In the genomic region with DNA sequence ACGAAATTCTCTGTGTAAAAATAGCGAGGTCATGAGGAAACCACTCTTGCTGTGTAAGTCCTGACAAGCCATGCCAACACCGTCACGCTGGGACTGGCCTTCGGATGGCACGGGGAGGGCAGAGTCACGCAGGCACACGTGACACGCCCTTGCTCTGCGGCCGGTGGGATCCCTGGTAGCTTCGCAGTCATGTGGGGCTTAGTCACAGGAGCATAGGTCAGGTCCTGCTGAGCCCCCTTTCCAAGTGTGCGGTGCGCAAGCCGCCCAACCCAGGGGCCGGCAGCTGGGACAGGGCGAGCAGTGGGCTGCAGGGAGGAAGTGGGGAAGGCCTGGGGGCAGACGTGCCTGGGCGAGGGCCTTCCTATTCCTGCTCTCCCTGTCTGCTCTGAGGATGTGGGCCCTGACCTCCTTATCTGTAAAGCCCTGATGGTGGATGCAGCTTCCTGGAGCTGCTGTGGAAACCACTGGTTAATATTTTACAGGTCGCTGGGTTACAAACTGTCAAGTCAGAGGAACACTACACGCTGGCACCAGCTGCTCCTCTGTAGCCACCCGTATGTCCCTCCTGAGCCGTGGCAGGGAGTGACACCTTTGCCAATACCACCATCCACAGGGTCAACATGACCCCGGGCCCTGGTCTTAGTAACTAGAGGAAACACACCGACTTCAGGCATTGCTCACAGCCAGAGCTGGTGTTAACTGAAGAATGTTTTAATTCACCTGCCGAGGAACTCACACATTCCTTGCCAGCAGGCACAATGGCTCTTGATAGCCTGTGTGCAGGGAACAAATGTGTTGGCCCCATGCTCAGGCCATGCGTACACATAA, we compare ENCODE assay signal across 1 cellular context.
TF ChIP-seq lines count a peak whose summit lies in the region.

No MANE protein-coding gene starts in this region.

TF ChIP-seq in HepG2, 621 proteins besides CTCF, POLR2A, EP300 and RAD21 (continued from another document and continues in another):
- TF ChIP-seq, protein P1, sequence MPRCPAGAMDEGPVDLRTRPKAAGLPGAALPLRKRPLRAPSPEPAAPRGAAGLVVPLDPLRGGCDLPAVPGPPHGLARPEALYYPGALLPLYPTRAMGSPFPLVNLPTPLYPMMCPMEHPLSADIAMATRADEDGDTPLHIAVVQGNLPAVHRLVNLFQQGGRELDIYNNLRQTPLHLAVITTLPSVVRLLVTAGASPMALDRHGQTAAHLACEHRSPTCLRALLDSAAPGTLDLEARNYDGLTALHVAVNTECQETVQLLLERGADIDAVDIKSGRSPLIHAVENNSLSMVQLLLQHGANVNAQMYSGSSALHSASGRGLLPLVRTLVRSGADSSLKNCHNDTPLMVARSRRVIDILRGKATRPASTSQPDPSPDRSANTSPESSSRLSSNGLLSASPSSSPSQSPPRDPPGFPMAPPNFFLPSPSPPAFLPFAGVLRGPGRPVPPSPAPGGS (CRISPR knock-in tag; IDR thresholded peaks at IDR 0.05) = peak; percentile 38; the same call in 1 of the 2 replicates
- TF ChIP-seq, protein P2, sequence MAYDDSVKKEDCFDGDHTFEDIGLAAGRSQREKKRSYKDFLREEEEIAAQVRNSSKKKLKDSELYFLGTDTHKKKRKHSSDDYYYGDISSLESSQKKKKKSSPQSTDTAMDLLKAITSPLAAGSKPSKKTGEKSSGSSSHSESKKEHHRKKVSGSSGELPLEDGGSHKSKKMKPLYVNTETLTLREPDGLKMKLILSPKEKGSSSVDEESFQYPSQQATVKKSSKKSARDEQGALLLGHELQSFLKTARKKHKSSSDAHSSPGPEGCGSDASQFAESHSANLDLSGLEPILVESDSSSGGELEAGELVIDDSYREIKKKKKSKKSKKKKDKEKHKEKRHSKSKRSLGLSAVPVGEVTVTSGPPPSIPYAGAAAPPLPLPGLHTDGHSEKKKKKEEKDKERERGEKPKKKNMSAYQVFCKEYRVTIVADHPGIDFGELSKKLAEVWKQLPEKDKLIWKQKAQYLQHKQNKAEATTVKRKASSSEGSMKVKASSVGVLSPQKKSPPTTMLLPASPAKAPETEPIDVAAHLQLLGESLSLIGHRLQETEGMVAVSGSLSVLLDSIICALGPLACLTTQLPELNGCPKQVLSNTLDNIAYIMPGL (CRISPR knock-in tag; IDR thresholded peaks at IDR 0.05; ENCODE audit: borderline replicate concordance in 1 of 2, low read depth in 1 of 2) = peak; percentile 22 to 35; a peak in 1 of 4 replicates
- TF ChIP-seq, protein P3, sequence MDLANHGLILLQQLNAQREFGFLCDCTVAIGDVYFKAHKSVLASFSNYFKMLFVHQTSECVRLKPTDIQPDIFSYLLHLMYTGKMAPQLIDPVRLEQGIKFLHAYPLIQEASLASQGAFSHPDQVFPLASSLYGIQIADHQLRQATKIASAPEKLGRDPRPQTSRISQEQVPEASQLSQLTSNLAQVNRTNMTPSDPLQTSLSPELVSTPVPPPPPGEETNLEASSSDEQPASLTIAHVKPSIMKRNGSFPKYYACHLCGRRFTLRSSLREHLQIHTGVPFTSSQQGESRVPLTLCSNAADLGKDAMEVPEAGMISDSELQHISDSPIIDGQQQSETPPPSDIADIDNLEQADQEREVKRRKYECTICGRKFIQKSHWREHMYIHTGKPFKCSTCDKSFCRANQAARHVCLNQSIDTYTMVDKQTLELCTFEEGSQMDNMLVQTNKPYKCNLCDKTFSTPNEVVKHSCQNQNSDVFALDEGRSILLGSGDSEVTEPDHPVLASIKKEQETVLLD (CRISPR knock-in tag; IDR thresholded peaks at IDR 0.05; ENCODE audit: low read depth) = no peak
- TF ChIP-seq, protein P4, sequence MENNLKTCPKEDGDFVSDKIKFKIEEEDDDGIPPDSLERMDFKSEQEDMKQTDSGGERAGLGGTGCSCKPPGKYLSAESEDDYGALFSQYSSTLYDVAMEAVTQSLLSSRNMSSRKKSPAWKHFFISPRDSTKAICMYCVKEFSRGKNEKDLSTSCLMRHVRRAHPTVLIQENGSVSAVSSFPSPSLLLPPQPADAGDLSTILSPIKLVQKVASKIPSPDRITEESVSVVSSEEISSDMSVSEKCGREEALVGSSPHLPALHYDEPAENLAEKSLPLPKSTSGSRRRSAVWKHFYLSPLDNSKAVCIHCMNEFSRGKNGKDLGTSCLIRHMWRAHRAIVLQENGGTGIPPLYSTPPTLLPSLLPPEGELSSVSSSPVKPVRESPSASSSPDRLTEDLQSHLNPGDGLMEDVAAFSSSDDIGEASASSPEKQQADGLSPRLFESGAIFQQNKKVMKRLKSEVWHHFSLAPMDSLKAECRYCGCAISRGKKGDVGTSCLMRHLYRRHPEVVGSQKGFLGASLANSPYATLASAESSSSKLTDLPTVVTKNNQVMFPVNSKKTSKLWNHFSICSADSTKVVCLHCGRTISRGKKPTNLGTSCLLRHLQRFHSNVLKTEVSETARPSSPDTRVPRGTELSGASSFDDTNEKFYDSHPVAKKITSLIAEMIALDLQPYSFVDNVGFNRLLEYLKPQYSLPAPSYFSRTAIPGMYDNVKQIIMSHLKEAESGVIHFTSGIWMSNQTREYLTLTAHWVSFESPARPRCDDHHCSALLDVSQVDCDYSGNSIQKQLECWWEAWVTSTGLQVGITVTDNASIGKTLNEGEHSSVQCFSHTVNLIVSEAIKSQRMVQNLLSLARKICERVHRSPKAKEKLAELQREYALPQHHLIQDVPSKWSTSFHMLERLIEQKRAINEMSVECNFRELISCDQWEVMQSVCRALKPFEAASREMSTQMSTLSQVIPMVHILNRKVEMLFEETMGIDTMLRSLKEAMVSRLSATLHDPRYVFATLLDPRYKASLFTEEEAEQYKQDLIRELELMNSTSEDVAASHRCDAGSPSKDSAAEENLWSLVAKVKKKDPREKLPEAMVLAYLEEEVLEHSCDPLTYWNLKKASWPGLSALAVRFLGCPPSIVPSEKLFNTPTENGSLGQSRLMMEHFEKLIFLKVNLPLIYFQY (CRISPR knock-in tag; IDR thresholded peaks at IDR 0.05; ENCODE audit: borderline replicate concordance) = 0 out of 2 replicates have a peak, but pooled peaks have one; percentile 11
- TF ChIP-seq, protein P5, sequence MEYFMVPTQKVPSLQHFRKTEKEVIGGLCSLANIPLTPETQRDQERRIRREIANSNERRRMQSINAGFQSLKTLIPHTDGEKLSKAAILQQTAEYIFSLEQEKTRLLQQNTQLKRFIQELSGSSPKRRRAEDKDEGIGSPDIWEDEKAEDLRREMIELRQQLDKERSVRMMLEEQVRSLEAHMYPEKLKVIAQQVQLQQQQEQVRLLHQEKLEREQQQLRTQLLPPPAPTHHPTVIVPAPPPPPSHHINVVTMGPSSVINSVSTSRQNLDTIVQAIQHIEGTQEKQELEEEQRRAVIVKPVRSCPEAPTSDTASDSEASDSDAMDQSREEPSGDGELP (IDR thresholded peaks at IDR 0.05; ENCODE audit: borderline replicate concordance, low read depth) = peak; percentile 92
- 0 out of 2 replicates have a peak, but pooled peaks have one; percentile 62 for TF ChIP-seq AHR (CRISPR knock-in tag; IDR thresholded peaks at IDR 0.05)
- TF ChIP-seq, protein P6, sequence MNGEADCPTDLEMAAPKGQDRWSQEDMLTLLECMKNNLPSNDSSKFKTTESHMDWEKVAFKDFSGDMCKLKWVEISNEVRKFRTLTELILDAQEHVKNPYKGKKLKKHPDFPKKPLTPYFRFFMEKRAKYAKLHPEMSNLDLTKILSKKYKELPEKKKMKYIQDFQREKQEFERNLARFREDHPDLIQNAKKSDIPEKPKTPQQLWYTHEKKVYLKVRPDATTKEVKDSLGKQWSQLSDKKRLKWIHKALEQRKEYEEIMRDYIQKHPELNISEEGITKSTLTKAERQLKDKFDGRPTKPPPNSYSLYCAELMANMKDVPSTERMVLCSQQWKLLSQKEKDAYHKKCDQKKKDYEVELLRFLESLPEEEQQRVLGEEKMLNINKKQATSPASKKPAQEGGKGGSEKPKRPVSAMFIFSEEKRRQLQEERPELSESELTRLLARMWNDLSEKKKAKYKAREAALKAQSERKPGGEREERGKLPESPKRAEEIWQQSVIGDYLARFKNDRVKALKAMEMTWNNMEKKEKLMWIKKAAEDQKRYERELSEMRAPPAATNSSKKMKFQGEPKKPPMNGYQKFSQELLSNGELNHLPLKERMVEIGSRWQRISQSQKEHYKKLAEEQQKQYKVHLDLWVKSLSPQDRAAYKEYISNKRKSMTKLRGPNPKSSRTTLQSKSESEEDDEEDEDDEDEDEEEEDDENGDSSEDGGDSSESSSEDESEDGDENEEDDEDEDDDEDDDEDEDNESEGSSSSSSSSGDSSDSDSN (CRISPR knock-in tag; IDR thresholded peaks at IDR 0.05) = peak; percentile 85
- TF ChIP-seq ESRRA (CRISPR knock-in tag; IDR thresholded peaks at IDR 0.05; ENCODE audit: low read depth) = 0 out of 2 replicates have a peak, but pooled peaks have one; percentile 57
- TF ChIP-seq RXRA (CRISPR knock-in tag; IDR thresholded peaks at IDR 0.05) = peak; percentile 60
- TF ChIP-seq, protein P7, sequence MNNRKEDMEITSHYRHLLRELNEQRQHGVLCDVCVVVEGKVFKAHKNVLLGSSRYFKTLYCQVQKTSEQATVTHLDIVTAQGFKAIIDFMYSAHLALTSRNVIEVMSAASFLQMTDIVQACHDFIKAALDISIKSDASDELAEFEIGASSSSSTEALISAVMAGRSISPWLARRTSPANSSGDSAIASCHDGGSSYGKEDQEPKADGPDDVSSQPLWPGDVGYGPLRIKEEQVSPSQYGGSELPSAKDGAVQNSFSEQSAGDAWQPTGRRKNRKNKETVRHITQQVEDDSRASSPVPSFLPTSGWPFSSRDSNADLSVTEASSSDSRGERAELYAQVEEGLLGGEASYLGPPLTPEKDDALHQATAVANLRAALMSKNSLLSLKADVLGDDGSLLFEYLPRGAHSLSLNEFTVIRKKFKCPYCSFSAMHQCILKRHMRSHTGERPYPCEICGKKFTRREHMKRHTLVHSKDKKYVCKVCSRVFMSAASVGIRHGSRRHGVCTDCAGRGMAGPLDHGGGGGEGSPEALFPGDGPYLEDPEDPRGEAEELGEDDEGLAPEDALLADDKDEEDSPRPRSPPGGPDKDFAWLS (CRISPR knock-in tag; IDR thresholded peaks at IDR 0.05; ENCODE audit: borderline replicate concordance) = no peak; the same call in 1 of the 2 replicates
- no peak for TF ChIP-seq ZBTB1 (CRISPR knock-in tag; IDR thresholded peaks at IDR 0.05; ENCODE audit: borderline replicate concordance)
- TF ChIP-seq, protein P8, sequence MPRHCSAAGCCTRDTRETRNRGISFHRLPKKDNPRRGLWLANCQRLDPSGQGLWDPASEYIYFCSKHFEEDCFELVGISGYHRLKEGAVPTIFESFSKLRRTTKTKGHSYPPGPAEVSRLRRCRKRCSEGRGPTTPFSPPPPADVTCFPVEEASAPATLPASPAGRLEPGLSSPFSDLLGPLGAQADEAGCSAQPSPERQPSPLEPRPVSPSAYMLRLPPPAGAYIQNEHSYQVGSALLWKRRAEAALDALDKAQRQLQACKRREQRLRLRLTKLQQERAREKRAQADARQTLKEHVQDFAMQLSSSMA (CRISPR knock-in tag; IDR thresholded peaks at IDR 0.05) = peak; percentile 82; the same call in 1 of the 2 replicates
- TF ChIP-seq ZNF354B (CRISPR knock-in tag; IDR thresholded peaks at IDR 0.05) = no peak
- TF ChIP-seq TSC22D2 (CRISPR knock-in tag; IDR thresholded peaks at IDR 0.05; ENCODE audit: borderline replicate concordance) = peak; percentile 53; the same call in 1 of the 2 replicates
- TF ChIP-seq, protein P9, sequence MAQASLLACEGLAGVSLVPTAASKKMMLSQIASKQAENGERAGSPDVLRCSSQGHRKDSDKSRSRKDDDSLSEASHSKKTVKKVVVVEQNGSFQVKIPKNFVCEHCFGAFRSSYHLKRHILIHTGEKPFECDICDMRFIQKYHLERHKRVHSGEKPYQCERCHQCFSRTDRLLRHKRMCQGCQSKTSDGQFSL (CRISPR knock-in tag; IDR thresholded peaks at IDR 0.05) = no peak
- no peak for TF ChIP-seq CHD4 (IDR thresholded peaks at IDR 0.05; ENCODE audit: borderline replicate concordance, low read length)
- TF ChIP-seq KDM6A (CRISPR knock-in tag; IDR thresholded peaks at IDR 0.05; ENCODE audit: low read depth) = no peak
- TF ChIP-seq, protein P10, sequence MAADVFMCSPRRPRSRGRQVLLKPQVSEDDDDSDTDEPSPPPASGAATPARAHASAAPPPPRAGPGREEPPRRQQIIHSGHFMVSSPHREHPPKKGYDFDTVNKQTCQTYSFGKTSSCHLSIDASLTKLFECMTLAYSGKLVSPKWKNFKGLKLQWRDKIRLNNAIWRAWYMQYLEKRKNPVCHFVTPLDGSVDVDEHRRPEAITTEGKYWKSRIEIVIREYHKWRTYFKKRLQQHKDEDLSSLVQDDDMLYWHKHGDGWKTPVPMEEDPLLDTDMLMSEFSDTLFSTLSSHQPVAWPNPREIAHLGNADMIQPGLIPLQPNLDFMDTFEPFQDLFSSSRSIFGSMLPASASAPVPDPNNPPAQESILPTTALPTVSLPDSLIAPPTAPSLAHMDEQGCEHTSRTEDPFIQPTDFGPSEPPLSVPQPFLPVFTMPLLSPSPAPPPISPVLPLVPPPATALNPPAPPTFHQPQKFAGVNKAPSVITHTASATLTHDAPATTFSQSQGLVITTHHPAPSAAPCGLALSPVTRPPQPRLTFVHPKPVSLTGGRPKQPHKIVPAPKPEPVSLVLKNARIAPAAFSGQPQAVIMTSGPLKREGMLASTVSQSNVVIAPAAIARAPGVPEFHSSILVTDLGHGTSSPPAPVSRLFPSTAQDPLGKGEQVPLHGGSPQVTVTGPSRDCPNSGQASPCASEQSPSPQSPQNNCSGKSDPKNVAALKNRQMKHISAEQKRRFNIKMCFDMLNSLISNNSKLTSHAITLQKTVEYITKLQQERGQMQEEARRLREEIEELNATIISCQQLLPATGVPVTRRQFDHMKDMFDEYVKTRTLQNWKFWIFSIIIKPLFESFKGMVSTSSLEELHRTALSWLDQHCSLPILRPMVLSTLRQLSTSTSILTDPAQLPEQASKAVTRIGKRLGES (CRISPR knock-in tag; IDR thresholded peaks at IDR 0.05; ENCODE audit: borderline replicate concordance) = no peak
- TF ChIP-seq ZSCAN20 (CRISPR knock-in tag; IDR thresholded peaks at IDR 0.05; ENCODE audit: borderline replicate concordance) = no peak
- TF ChIP-seq RFX1 (IDR thresholded peaks at IDR 0.05) = peak; percentile 43; the same call in 1 of the 2 replicates
- TF ChIP-seq, protein P11, sequence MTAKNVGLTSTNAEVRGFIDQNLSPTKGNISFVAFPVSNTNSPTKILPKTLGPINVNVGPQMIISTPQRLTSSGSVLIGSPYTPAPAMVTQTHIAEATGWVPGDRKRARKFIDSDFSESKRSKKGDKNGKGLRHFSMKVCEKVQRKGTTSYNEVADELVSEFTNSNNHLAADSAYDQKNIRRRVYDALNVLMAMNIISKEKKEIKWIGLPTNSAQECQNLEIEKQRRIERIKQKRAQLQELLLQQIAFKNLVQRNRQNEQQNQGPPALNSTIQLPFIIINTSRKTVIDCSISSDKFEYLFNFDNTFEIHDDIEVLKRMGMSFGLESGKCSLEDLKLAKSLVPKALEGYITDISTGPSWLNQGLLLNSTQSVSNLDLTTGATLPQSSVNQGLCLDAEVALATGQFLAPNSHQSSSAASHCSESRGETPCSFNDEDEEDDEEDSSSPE (CRISPR knock-in tag; IDR thresholded peaks at IDR 0.05) = no peak
- TF ChIP-seq MED1 (CRISPR knock-in tag; IDR thresholded peaks at IDR 0.05) = peak; percentile 79; the same call in 1 of the 2 replicates
- TF ChIP-seq, protein P12, sequence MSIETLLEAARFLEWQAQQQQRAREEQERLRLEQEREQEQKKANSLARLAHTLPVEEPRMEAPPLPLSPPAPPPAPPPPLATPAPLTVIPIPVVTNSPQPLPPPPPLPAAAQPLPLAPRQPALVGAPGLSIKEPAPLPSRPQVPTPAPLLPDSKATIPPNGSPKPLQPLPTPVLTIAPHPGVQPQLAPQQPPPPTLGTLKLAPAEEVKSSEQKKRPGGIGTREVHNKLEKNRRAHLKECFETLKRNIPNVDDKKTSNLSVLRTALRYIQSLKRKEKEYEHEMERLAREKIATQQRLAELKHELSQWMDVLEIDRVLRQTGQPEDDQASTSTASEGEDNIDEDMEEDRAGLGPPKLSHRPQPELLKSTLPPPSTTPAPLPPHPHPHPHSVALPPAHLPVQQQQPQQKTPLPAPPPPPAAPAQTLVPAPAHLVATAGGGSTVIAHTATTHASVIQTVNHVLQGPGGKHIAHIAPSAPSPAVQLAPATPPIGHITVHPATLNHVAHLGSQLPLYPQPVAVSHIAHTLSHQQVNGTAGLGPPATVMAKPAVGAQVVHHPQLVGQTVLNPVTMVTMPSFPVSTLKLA (IDR thresholded peaks at IDR 0.05) = peak; percentile 42
